16 cellular contexts compared by ENCODE assay signal in the genomic region with DNA sequence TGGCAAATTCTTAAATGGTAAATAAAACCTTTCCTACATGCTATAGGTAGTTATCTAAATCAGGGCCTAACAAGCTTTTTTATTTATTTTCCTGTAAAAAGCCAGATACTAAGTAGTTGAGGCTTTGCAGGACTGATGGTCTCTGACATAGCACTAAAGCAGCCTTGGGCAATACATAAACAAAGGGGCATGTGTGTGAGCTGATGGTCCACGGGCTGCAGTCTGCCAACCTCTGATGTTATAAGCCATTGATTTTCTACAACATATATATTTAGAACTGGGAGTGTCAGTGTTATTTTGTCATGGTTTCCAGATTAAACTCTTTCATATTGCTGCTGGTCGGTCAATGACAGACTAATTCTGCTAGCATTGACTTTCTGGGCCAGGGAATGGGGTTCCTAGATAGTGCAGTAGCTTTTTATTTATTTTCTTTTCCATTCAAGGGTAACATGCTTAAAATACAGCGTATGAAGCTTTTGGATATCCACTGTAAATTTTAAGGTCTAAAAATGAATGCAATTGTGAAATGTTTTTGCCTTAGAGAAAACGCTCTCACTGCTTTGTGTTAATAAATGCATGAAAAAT.
DNase-seq lines count a peak whose midpoint lies in the region; ATAC-seq and TF ChIP-seq lines count a peak whose summit lies in the region.
"Had no signal": no experiment of that assay in that cellular context is flagged by ENCODE, and none has a peak within 500 bp of the region (broad histone marks: within the 10 kb centered on the region; RNA-seq: fewer than 3 reads in every experiment).

No MANE protein-coding gene starts in this region.

- TF ChIP-seq CTCF in IMR-90 (conservative IDR thresholded peaks at IDR 0.05; ENCODE audit: low read depth, low read length) (no peak), fibroblast of villous mesenchyme (IDR thresholded peaks at IDR 0.05; ENCODE audit: insufficient read depth, low read depth, low read length) (no peak), MM.1S (IDR thresholded peaks at IDR 0.05; ENCODE audit: low read length) (no peak)

- no peak overlapping the region for H2AFZ ChIP-seq in IMR-90 (replicated peaks; ENCODE audit: low read length, poor library complexity)
- H2AFZ ChIP-seq in MM.1S (ENCODE audit: low read length): no peak overlapping the region

- H3K36me3 ChIP-seq in IMR-90 (ENCODE audit: control insufficient read depth, insufficient read depth, low read length) (no peaks in the 10 kb centered on the region), subcutaneous abdominal adipose tissue (ENCODE audit: control insufficient read depth in 5 of 5, insufficient read depth in 5 of 5, low read length in 5 of 5) (no peaks in the 10 kb centered on the region), MM.1S (replicated peaks; ENCODE audit: insufficient read depth, low read length) (no peaks in the 10 kb centered on the region)
- H3K36me3 ChIP-seq: MG63, Peyer's patch had no signal

- no peak overlapping the region for H3K27ac ChIP-seq in IMR-90 (ENCODE audit: insufficient read depth, low read length)
- peak overlapping the region; percentile 78 for H3K27ac ChIP-seq in subcutaneous abdominal adipose tissue (ENCODE audit: low read depth, low read length)
- no peak overlapping the region for H3K27ac ChIP-seq in MM.1S (ENCODE audit: low read length)

- in situ Hi-C loops in IMR-90 (cut with MboI; ENCODE audit: low sequenced_read_pairs): no loop called here

- H2AK9ac ChIP-seq in IMR-90 (replicated peaks; ENCODE audit: low read depth, low read length, poor library complexity): no peak overlapping the region

- 0 out of 2 replicates have a peak overlapping the region, but pooled peaks have one; percentile 38 for H2BK20ac ChIP-seq in IMR-90 (ENCODE audit: low read depth, low read length)

- no peaks in the 10 kb centered on the region for H3K9me1 ChIP-seq in IMR-90 (ENCODE audit: insufficient read depth, low read length)

- no peak overlapping the region for H3K9ac ChIP-seq in IMR-90 (ENCODE audit: low read depth, low read length)
- no peak overlapping the region for H3K9ac ChIP-seq in subcutaneous abdominal adipose tissue (ENCODE audit: low read length in 5 of 5)
- no peak overlapping the region for H3K9ac ChIP-seq in MM.1S (ENCODE audit: low read length)

- H3K4me3 ChIP-seq in IMR-90 (ENCODE audit: insufficient read depth, low read depth, low read length) (no peak overlapping the region), fibroblast of villous mesenchyme (ENCODE audit: low read depth, low read length) (no peak overlapping the region), subcutaneous abdominal adipose tissue (ENCODE audit: low read depth in 1 of 5, low read length in 5 of 5) (no peak overlapping the region), MM.1S (ENCODE audit: low read length) (no peak overlapping the region)
- H3K4me3 ChIP-seq: MG63 had no signal

- H3K56ac ChIP-seq in IMR-90 (ENCODE audit: extremely low read depth, insufficient read depth, low read length): no peak overlapping the region

- H3K23ac ChIP-seq in IMR-90 (ENCODE audit: low read depth, low read length): no peak overlapping the region

- DNase-seq in IMR-90: no peak
- DNase-seq in fibroblast of villous mesenchyme (ENCODE audit: low read depth): peak; percentile 76
- no peak for DNase-seq in MM.1S
- DNase-seq: CD4-positive, CD25-positive, alpha-beta regulatory T cell; DND-41; GDM1; MG63; NCI-H1105; NCI-H187; NCI-H748 treated with DMSO at 0.1 percent for 48 hours; Peyer's patch; SHP77 treated with DMSO at 0.1 percent for 48 hours had no signal

- H3K9me3 ChIP-seq in IMR-90 (ENCODE audit: control insufficient read depth, insufficient read depth, low read length) (no peaks in the 10 kb centered on the region), subcutaneous abdominal adipose tissue (ENCODE audit: control insufficient read depth in 5 of 5, low read length in 5 of 5) (no peaks in the 10 kb centered on the region), MM.1S (replicated peaks; ENCODE audit: insufficient read depth, low read length) (no peaks in the 10 kb centered on the region)
- H3K9me3 ChIP-seq: MG63, Peyer's patch had no signal

- peaks cover 24% of the 10 kb centered on the region for H3K4me1 ChIP-seq in IMR-90 (ENCODE audit: control insufficient read depth, insufficient read depth, low read length)
- H3K4me1 ChIP-seq in subcutaneous abdominal adipose tissue (ENCODE audit: control insufficient read depth in 5 of 5, insufficient read depth in 5 of 5, low read length in 5 of 5): peaks cover 7 to 51% (median 40%) of the 10 kb centered on the region in 5 donors
- H3K4me1 ChIP-seq in MM.1S (ENCODE audit: low read length): no peaks in the 10 kb centered on the region

- CTCF ChIA-PET in IMR-90 (lab: Yijun Ruan, JAX): interaction anchor here (0.8 to 1.5 kb wide), 3 partner anchors 26 to 134 kb away, joined by 3 to 4 read pairs (median 3); a partner anchor contains a TSS

- no peaks in the 10 kb centered on the region for H3K79me1 ChIP-seq in IMR-90 (ENCODE audit: low read depth in 1 of 2, low read length in 2 of 2)

- no peak overlapping the region for H4K8ac ChIP-seq in IMR-90 (ENCODE audit: low read depth in 2 of 2, low read length in 2 of 2)

- dilution Hi-C loops in IMR-90 (cut with HindIII; ENCODE audit: low sequenced_read_pairs, unreplicated experiment): no loop called here

- WGBS in IMR-90 (ENCODE audit: extremely low coverage in 2 of 2, insufficient read length in 1 of 2), 2 experiments: no CpG with 5 or more reads among the region's 4 CpGs

- no peak overlapping the region for H4K5ac ChIP-seq in IMR-90 (ENCODE audit: low read depth, low read length)

- no peak overlapping the region; the same call in 1 of the 2 replicates for H3K18ac ChIP-seq in IMR-90 (ENCODE audit: low read depth, low read length)

- ATAC-seq in IMR-90 (ENCODE audit: low read depth) (no peak; the same call in 1 of the 2 replicates), SK-N-SH treated with all-trans-retinoic acid at 6 μM for 48 hours (peak; percentile 12; the same call in 1 of the 3 replicates), GM21381 (IDR thresholded peaks at IDR 0.05; ENCODE audit: unreplicated experiment) (no peak), GM19455 (IDR thresholded peaks at IDR 0.05; ENCODE audit: unreplicated experiment) (no peak)

- H3K27me3 ChIP-seq in IMR-90 (ENCODE audit: control insufficient read depth, insufficient read depth, low read length): peaks cover 3% of the 10 kb centered on the region
- H3K27me3 ChIP-seq in subcutaneous abdominal adipose tissue (ENCODE audit: control insufficient read depth in 5 of 5, insufficient read depth in 4 of 5, low read length in 5 of 5): no peaks in the 10 kb centered on the region
- H3K27me3 ChIP-seq in MM.1S (replicated peaks; ENCODE audit: insufficient read depth, low read length): no peaks in the 10 kb centered on the region
- H3K27me3 ChIP-seq: MG63, Peyer's patch had no signal

- POLR2A ChIA-PET in IMR-90 (lab: Charles Lee; ENCODE audit: unreplicated experiment): no interaction called here

- H3K4me2 ChIP-seq in IMR-90 (ENCODE audit: low read depth, low read length): peak overlapping the region; percentile 55
- H3K4me2 ChIP-seq in MM.1S (ENCODE audit: low read depth, low read length): no peak overlapping the region

- no peak for TF ChIP-seq RAD21 in IMR-90 (IDR thresholded peaks at IDR 0.05; ENCODE audit: low read length)

- BruUV-seq in IMR-90 (replicated peaks; lab: Mats Ljungman, UMichigan): no TSS peak

- H2AK5ac ChIP-seq in IMR-90 (ENCODE audit: low read depth, low read length): 0 out of 2 replicates have a peak overlapping the region, but pooled peaks have one; percentile 70

- no peak overlapping the region for H2BK15ac ChIP-seq in IMR-90 (ENCODE audit: low read depth, low read length)

- no peaks in the 10 kb centered on the region for H3K9me2 ChIP-seq in MM.1S (replicated peaks; ENCODE audit: insufficient read depth, low read length)

- H4K91ac ChIP-seq in IMR-90 (ENCODE audit: insufficient read depth, low read depth, low read length): no peak overlapping the region

- no peak overlapping the region for H3K14ac ChIP-seq in IMR-90 (replicated peaks; ENCODE audit: low read depth, low read length)

- no peaks in the 10 kb centered on the region for H3F3A ChIP-seq in MM.1S (ENCODE audit: insufficient read depth, low read length)

- peak overlapping the region; percentile 40 for H2BK5ac ChIP-seq in IMR-90 (ENCODE audit: low read depth, low read length, poor library complexity, severe bottlenecking)

- H4K20me1 ChIP-seq in IMR-90 (ENCODE audit: insufficient read depth, low read length) (no peaks in the 10 kb centered on the region; the same call in 1 of the 2 replicates), MM.1S (ENCODE audit: insufficient read depth, low read length) (no peaks in the 10 kb centered on the region)

- intact Hi-C loops in IMR-90 (cut with micrococcal nuclease): loop anchor here (2.0 to 5.0 kb wide), 2 partner anchors 43 to 314 kb away; no protein-coding TSS in a partner anchor

- H3K79me2 ChIP-seq in MM.1S (ENCODE audit: low read length): no peaks in the 10 kb centered on the region

- no peak for TF ChIP-seq POLR2A in IMR-90 (IDR thresholded peaks at IDR 0.05; ENCODE audit: low read depth, low read length)

- no peak overlapping the region for H2BK120ac ChIP-seq in IMR-90 (ENCODE audit: low read depth, low read length)

- no peak overlapping the region for H3K4ac ChIP-seq in IMR-90 (ENCODE audit: low read depth, low read length)

TF ChIP-seq in IMR-90, 13 proteins besides CTCF, POLR2A, EP300 and RAD21 (continues in another document):
- TF ChIP-seq MAZ (IDR thresholded peaks at IDR 0.05; ENCODE audit: borderline replicate concordance, low read depth, low read length): no peak
- TF ChIP-seq FOS (IDR thresholded peaks at IDR 0.05; ENCODE audit: low read depth, low read length): no peak
- peak; percentile 30; the same call in 1 of the 2 replicates for TF ChIP-seq CEBPB (IDR thresholded peaks at IDR 0.05; ENCODE audit: low read depth, low read length)
- no peak for TF ChIP-seq MAFK (IDR thresholded peaks at IDR 0.05; ENCODE audit: low read depth, low read length)

TF ChIP-seq in SK-N-SH treated with all-trans-retinoic acid at 6 μM for 48 hours, 23 proteins besides CTCF, POLR2A, EP300 and RAD21 (continues in another document):
- TF ChIP-seq ARNTL (CRISPR knock-in tag; IDR thresholded peaks at IDR 0.05; ENCODE audit: borderline replicate concordance, low read depth): no peak
- TF ChIP-seq SNAI2 (CRISPR knock-in tag; IDR thresholded peaks at IDR 0.05): no peak
- TF ChIP-seq ZC3H10 (CRISPR knock-in tag; IDR thresholded peaks at IDR 0.05): no peak
